9 cellular contexts compared by ENCODE assay signal in the genomic region with DNA sequence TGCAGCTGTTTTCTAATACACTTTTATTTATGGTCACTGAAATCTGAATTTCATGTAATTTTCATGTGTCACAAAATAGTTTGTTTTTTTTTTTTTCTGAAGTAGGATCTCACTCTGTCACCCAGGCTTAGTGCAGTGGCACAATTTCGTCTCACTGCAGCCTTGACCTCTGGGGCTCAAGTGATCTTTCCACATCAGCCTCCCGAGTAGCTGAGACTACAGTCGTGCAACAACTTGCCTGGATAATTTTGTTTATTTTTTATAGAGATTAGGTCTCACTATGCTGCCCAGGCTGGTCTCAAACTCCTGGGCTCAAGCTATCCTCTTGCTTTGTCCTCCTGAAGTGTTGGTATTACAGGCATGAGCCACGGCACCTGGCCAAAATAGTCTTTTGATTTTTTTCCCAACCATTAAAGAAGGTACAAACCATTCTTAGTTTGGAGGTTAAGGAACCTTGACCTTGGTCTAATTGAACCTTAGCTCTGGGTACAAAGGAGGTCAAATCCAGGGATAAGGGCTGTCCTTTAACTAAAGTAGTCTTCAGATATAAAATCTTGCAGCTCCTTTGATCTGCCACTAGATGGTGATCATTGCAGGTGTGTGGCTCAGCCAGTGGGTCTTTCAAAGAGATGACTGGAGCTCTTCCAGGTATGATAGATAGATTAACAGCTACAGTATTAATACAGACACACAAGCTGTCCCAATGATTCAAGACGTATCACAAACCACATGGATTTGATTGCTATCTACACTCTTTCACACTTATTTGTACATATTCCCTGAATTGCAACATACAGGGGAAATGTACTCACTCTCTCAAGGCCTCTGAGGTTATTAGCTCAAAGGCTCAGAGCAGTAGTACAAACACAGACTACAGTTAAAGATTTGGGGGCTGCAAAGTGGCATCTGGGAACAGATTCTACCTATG. TPM values are rescaled to one million over a fixed set of nuclear protein-coding genes. Genes with fewer than 3 reads are reported as not detected.
DNase-seq lines count a peak whose midpoint lies in the region; ATAC-seq, FAIRE-seq and TF ChIP-seq lines count a peak whose summit lies in the region.
"Had no signal": no experiment of that assay in that cellular context is flagged by ENCODE, and none has a peak within 500 bp of the region (broad histone marks: within the 10 kb centered on the region; RNA-seq: fewer than 3 reads in every experiment).

No MANE protein-coding gene starts in this region.

- POLR2A ChIA-PET in CD8-positive, alpha-beta memory T cell (lab: Charles Lee): no interaction called here
- POLR2A ChIA-PET in K562 (lab: Yijun Ruan, JAX): interaction anchor here (0.9 to 2.1 kb wide), 6 partner anchors 8 to 50 kb away, joined by 3 to 8 read pairs (median 4); a partner anchor contains a TSS

- H3K36me3 Mint-ChIP-seq in CD8-positive, alpha-beta memory T cell: peaks cover 0 to 1% (median 0%) of the 10 kb centered on the region in 3 donors

- CTCF ChIA-PET in CD8-positive, alpha-beta memory T cell (lab: Charles Lee): interaction anchor here (0.7 to 3.4 kb wide), 26 partner anchors 9 to 611 kb away, joined by 3 to 34 read pairs (median 4); a partner anchor contains a TSS
- CTCF ChIA-PET in K562 (lab: Yijun Ruan, JAX; ENCODE audit: low intra/inter-chr PET ratio): interaction anchor here (0.5 to 1.9 kb wide), 3 partner anchors 73 to 361 kb away, joined by 3 to 12 read pairs (median 4); no protein-coding TSS in a partner anchor

- peak overlapping the region in 1 of 8 donors; percentile 43 for H3K27ac Mint-ChIP-seq in CD8-positive, alpha-beta memory T cell

- no peak for TF ChIP-seq POLR2A in K562 (conservative IDR thresholded peaks at IDR 0.05)

- no peak overlapping the region for H3K4me3 ChIP-seq in CD8-positive, alpha-beta memory T cell (ENCODE audit: low read length)
- no peak overlapping the region for H3K4me3 ChIP-seq in K562
- no peak overlapping the region for H3K4me3 ChIP-seq in kidney epithelial cell (ENCODE audit: low read depth, low read length)
- no peak overlapping the region for H3K4me3 ChIP-seq in tibial artery
- H3K4me3 ChIP-seq: SJCRH30 had no signal

- H2AFZ ChIP-seq in K562 (ENCODE audit: low read depth, low read length): no peak overlapping the region

- ATAC-seq in GM18520 (IDR thresholded peaks at IDR 0.05; ENCODE audit: unreplicated experiment) (peak; percentile 26), K562 (peak; percentile 38), HG03520 (IDR thresholded peaks at IDR 0.05; ENCODE audit: unreplicated experiment) (no peak)

- TF ChIP-seq RAD21 in K562 (CRISPR knock-in tag; conservative IDR thresholded peaks at IDR 0.05 in 1 of 2, IDR thresholded peaks at IDR 0.05 in 1 of 2): peak; percentile 83 to 85

- no peaks in the 10 kb centered on the region for H4K20me1 ChIP-seq in K562 (replicated peaks; ENCODE audit: control insufficient read depth, insufficient read depth, low read length)

- no TSS peak for BruUV-seq in K562 (replicated peaks; lab: Mats Ljungman, UMichigan)

- intact Hi-C loops in K562 (cut with micrococcal nuclease) (loop anchor here (2.0 to 5.0 kb wide), 2 partner anchors 99 to 127 kb away; no protein-coding TSS in a partner anchor), tibial artery (cut with DNase I; ENCODE audit: low total_unique reads) (loop anchor here (5.0 kb wide), 2 partner anchors 43 to 97 kb away; a partner anchor contains a TSS)

- no peaks in the 10 kb centered on the region for H3K36me3 ChIP-seq in CD8-positive, alpha-beta memory T cell (ENCODE audit: insufficient read depth, low read length)
- H3K36me3 ChIP-seq in K562 (ENCODE audit: control insufficient read depth, insufficient read depth, low read length) (no peaks in the 10 kb centered on the region), kidney epithelial cell (ENCODE audit: control insufficient read depth, insufficient read depth, low read length) (no peaks in the 10 kb centered on the region), tibial artery (no peaks in the 10 kb centered on the region)

- peaks cover 6% of the 10 kb centered on the region for H3K4me1 ChIP-seq in CD8-positive, alpha-beta memory T cell (ENCODE audit: insufficient read depth, low read length)
- peaks cover 33 to 54% of the 10 kb centered on the region in 2 experiments for H3K4me1 ChIP-seq in K562 (replicated peaks in 1 of 2; ENCODE audit: control insufficient read depth in 2 of 2, insufficient read depth in 2 of 2, low read length in 2 of 2)
- H3K4me1 ChIP-seq in tibial artery: peaks cover 0 to 5% (median 2%) of the 10 kb centered on the region in 4 donors

- peak; percentile 83 for FAIRE-seq in K562 (lab: Jason Lieb, UNC)

- no peaks in the 10 kb centered on the region for H3K9me3 Mint-ChIP-seq in CD8-positive, alpha-beta memory T cell

- TF ChIP-seq CTCF in K562 (IDR thresholded peaks at IDR 0.05 in 2 of 3, conservative IDR thresholded peaks at IDR 0.05 in 1 of 3; ENCODE audit: insufficient read depth in 2 of 3, low read depth in 1 of 3, low read length in 3 of 3): peak; percentile 70 to 90 (median 76)
- peak; percentile 83 for TF ChIP-seq CTCF in kidney epithelial cell (IDR thresholded peaks at IDR 0.05; ENCODE audit: insufficient read depth, low read length, poor library complexity, severe bottlenecking)
- TF ChIP-seq CTCF in tibial artery (IDR thresholded peaks at IDR 0.05): peak; percentile 52 to 66

- H3K79me2 ChIP-seq in K562 (ENCODE audit: control insufficient read depth, insufficient read depth, low read length): peaks cover 9% of the 10 kb centered on the region

- WGBS in K562 (ENCODE audit: insufficient coverage, low coverage, missing lambda C conversion rate): 45% methylated on average over 5 of the region's 5 CpGs

- in situ Hi-C loops in K562 (cut with MboI): loop anchor here (5.0 kb wide), 1 partner anchor 97 kb away; no protein-coding TSS in a partner anchor

- H3K27me3 ChIP-seq in CD8-positive, alpha-beta memory T cell (ENCODE audit: insufficient read depth, low read length, poor library complexity, severe bottlenecking): no peaks in the 10 kb centered on the region
- H3K27me3 ChIP-seq in K562 (ENCODE audit: control insufficient read depth in 2 of 2, insufficient read depth in 2 of 2, low read length in 2 of 2): no peaks in the 10 kb centered on the region
- H3K27me3 ChIP-seq in kidney epithelial cell (ENCODE audit: control insufficient read depth, insufficient read depth, low read length): no peaks in the 10 kb centered on the region
- no peaks in the 10 kb centered on the region for H3K27me3 ChIP-seq in tibial artery
- H3K27me3 ChIP-seq: SJCRH30 had no signal

- no peaks in the 10 kb centered on the region for H3K9me1 ChIP-seq in K562 (ENCODE audit: control insufficient read depth, insufficient read depth, low read length)

- DNase-seq in CD8-positive, alpha-beta memory T cell: peak in 3 of 5 donors; percentile 40 to 57 (median 49)
- DNase-seq in HT1080 (ENCODE audit: low read depth): peak; percentile 17
- peak; percentile 43 for DNase-seq in NOMO-1 treated with DMSO at 0.1 percent for 48 hours (lab: John Stamatoyannopoulos, UW; ENCODE audit: unreplicated experiment)
- peak; percentile 62 to 67 (median 64) for DNase-seq in K562 (ENCODE audit: extremely low read depth in 1 of 4, low spot score in 3 of 4)
- peak; percentile 9 for DNase-seq in kidney epithelial cell (ENCODE audit: low read depth)
- DNase-seq in tibial artery: no peak

- TF ChIP-seq EP300 in K562 (IDR thresholded peaks at IDR 0.05; ENCODE audit: low read length): no peak

- no peaks in the 10 kb centered on the region for H3K27me3 Mint-ChIP-seq in CD8-positive, alpha-beta memory T cell

- no peaks in the 10 kb centered on the region for H3K9me3 ChIP-seq in CD8-positive, alpha-beta memory T cell (ENCODE audit: low read length)
- no peaks in the 10 kb centered on the region for H3K9me3 ChIP-seq in K562 (replicated peaks; ENCODE audit: control insufficient read depth, insufficient read depth, low read depth, low read length)
- H3K9me3 ChIP-seq in tibial artery: no peaks in the 10 kb centered on the region
- H3K9me3 ChIP-seq: SJCRH30 had no signal

- H3K9ac ChIP-seq in K562 (ENCODE audit: insufficient read depth in 1 of 2, low read depth in 2 of 2, low read length in 2 of 2): no peak overlapping the region

- no peak overlapping the region for H3K27ac ChIP-seq in CD8-positive, alpha-beta memory T cell (ENCODE audit: low read depth, low read length)
- H3K27ac ChIP-seq in K562 (ENCODE audit: extremely low read depth, low read depth, low read length) (no peak overlapping the region), tibial artery (no peak overlapping the region)
- H3K27ac ChIP-seq: SJCRH30 had no signal

- no peak overlapping the region for H3K4me2 ChIP-seq in K562 (ENCODE audit: insufficient read depth, low read length)

- H3K4me1 Mint-ChIP-seq in CD8-positive, alpha-beta memory T cell: peaks cover 7 to 9% (median 8%) of the 10 kb centered on the region in 3 donors

- H3K4me3 Mint-ChIP-seq in CD8-positive, alpha-beta memory T cell: no peak overlapping the region

RNA-seq across cellular contexts. Expression of a gene that starts 4.7 kb away (rescaled TPM):
- 10 to 100 TPM; 14.1 to 14.8 TPM for total RNA-seq in CD8-positive, alpha-beta memory T cell
- 41.3 TPM for polyA plus RNA-seq in CD8-positive, alpha-beta memory T cell
- 7.9 and 8.0 TPM in 2 replicates for total RNA-seq in HT1080 (2014; rRNA removed; shearing (Covaris generic))
- 12.1 and 16.5 TPM in 2 replicates for polyA plus RNA-seq in HT1080 (2015; cell fraction: cytosol; rRNA removed)
- 7.8 and 8.2 TPM in 2 replicates for polyA plus RNA-seq in HT1080 (2015; cell fraction: nucleus; rRNA removed)
- total RNA-seq in K562 (2011; cell fraction: chromatin; rRNA removed; ENCODE audit: low replicate concordance): 0.21 and 1.1 TPM in 2 replicates
- total RNA-seq in K562 (2011; cell fraction: nucleolus; rRNA removed): 0.67 TPM in 1 of 2 replicates, not detected in the other
- 0.29 and 0.46 TPM in 2 replicates for total RNA-seq in K562 (2011; cell fraction: nucleoplasm; rRNA removed)
- total RNA-seq in K562 (2014; rRNA removed) (2.0 and 2.2 TPM in 2 replicates), K562 (2014; rRNA removed; fragmentation: Illumina TruSeq; extraction: Trizol) (4.3 and 4.7 TPM in 2 replicates), K562 (2015; rRNA removed; fragmentation: Illumina TruSeq; extraction: Trizol) (4.0 and 5.3 TPM in 2 replicates), K562 (2021) (1.9 and 2.0 TPM in 2 replicates), kidney epithelial cell (17.7 and 22.2 TPM in 2 replicates)
- polyA plus RNA-seq in K562 (2011; rRNA removed) (4.6 and 6.0 TPM in 2 replicates), K562 (2014; fragmentation: Illumina TruSeq; extraction: Trizol) (3.1 and 4.7 TPM in 2 replicates), K562 (2014; fragmentation: Nextera tagmentation; extraction: Ambion mirVana) (1 to 10 TPM; 2.1 TPM), K562 (2014; rRNA removed) (2.2 and 3.3 TPM in 2 replicates)
- polyA plus RNA-seq in K562 (2011; cell fraction: cytosol; rRNA removed): 0.98 and 1.6 TPM in 2 replicates
- 1.3 and 1.7 TPM in 2 replicates for polyA plus RNA-seq in K562 (2011; cell fraction: nucleus; rRNA removed)
- polyA plus RNA-seq in K562 (2012): 3.5 and 5.6 TPM in 2 replicates
- polyA minus RNA-seq in K562 (2011; rRNA and poly(A)+ RNA removed): 2.2 and 2.7 TPM in 2 replicates
- polyA minus RNA-seq in K562 (2011; cell fraction: cytosol; rRNA and poly(A)+ RNA removed): 0.95 and 1.3 TPM in 2 replicates
- 0.54 and 0.89 TPM in 2 replicates for polyA minus RNA-seq in K562 (2011; cell fraction: nucleus; rRNA and poly(A)+ RNA removed)

RNA-seq across cellular contexts. Expression of a gene that starts 7.4 kb away (rescaled TPM):
- total RNA-seq in CD8-positive, alpha-beta memory T cell: not detected
- polyA plus RNA-seq in CD8-positive, alpha-beta memory T cell: not detected
- total RNA-seq in HT1080 (2014; rRNA removed; shearing (Covaris generic)): not detected in 2 replicates
- polyA plus RNA-seq in HT1080 (2015; cell fraction: cytosol; rRNA removed): not detected in 2 replicates
- not detected in 2 replicates for polyA plus RNA-seq in HT1080 (2015; cell fraction: nucleus; rRNA removed)
- not detected in 2 replicates for total RNA-seq in K562 (2011; cell fraction: chromatin; rRNA removed; ENCODE audit: low replicate concordance)
- total RNA-seq in K562 (2011; cell fraction: nucleolus; rRNA removed): not detected in 2 replicates
- total RNA-seq in K562 (2011; cell fraction: nucleoplasm; rRNA removed): not detected in 2 replicates
- total RNA-seq in K562 (2014; rRNA removed) (not detected in 2 replicates), K562 (2014; rRNA removed; fragmentation: Illumina TruSeq; extraction: Trizol) (not detected in 2 replicates), K562 (2015; rRNA removed; fragmentation: Illumina TruSeq; extraction: Trizol) (not detected in 2 replicates), K562 (2021) (not detected in 2 replicates), kidney epithelial cell (not detected in 2 replicates)
- polyA plus RNA-seq in K562 (2011; rRNA removed) (not detected in 2 replicates), K562 (2014; fragmentation: Illumina TruSeq; extraction: Trizol) (not detected in 2 replicates), K562 (2014; fragmentation: Nextera tagmentation; extraction: Ambion mirVana) (not detected), K562 (2014; rRNA removed) (not detected in 2 replicates)
- not detected in 2 replicates for polyA plus RNA-seq in K562 (2011; cell fraction: cytosol; rRNA removed)
- not detected in 2 replicates for polyA plus RNA-seq in K562 (2011; cell fraction: nucleus; rRNA removed)
- polyA plus RNA-seq in K562 (2012): not detected in 2 replicates
- polyA minus RNA-seq in K562 (2011; rRNA and poly(A)+ RNA removed): not detected in 2 replicates
- polyA minus RNA-seq in K562 (2011; cell fraction: cytosol; rRNA and poly(A)+ RNA removed): not detected in 2 replicates
- polyA minus RNA-seq in K562 (2011; cell fraction: nucleus; rRNA and poly(A)+ RNA removed): not detected in 2 replicates

RNA-seq across cellular contexts. Expression of a gene that starts 43.9 kb away (rescaled TPM):
- 10 to 100 TPM; 35.8 to 42.7 TPM for total RNA-seq in CD8-positive, alpha-beta memory T cell
- not detected for polyA plus RNA-seq in CD8-positive, alpha-beta memory T cell
- 78.3 and 129 TPM in 2 replicates for total RNA-seq in HT1080 (2014; rRNA removed; shearing (Covaris generic))
- not detected in 2 replicates for polyA plus RNA-seq in HT1080 (2015; cell fraction: cytosol; rRNA removed)
- polyA plus RNA-seq in HT1080 (2015; cell fraction: nucleus; rRNA removed): not detected in 2 replicates
- total RNA-seq in K562 (2011; cell fraction: chromatin; rRNA removed; ENCODE audit: low replicate concordance): 96.1 TPM in 1 of 2 replicates, not detected in the other
- 340 and 743 TPM in 2 replicates for total RNA-seq in K562 (2011; cell fraction: nucleolus; rRNA removed)
- total RNA-seq in K562 (2011; cell fraction: nucleoplasm; rRNA removed): 584 and 1,519 TPM in 2 replicates
- total RNA-seq in K562 (2014; rRNA removed): 131 TPM in 1 of 2 replicates, not detected in the other
- total RNA-seq in K562 (2014; rRNA removed; fragmentation: Illumina TruSeq; extraction: Trizol): 236 and 253 TPM in 2 replicates
- total RNA-seq in K562 (2015; rRNA removed; fragmentation: Illumina TruSeq; extraction: Trizol): 169 and 170 TPM in 2 replicates
- total RNA-seq in K562 (2021): 33.0 and 34.0 TPM in 2 replicates
- 20.4 and 169 TPM in 2 replicates for polyA plus RNA-seq in K562 (2011; rRNA removed)
- not detected in 2 replicates for polyA plus RNA-seq in K562 (2011; cell fraction: cytosol; rRNA removed)
- 27.2 and 46.0 TPM in 2 replicates for polyA plus RNA-seq in K562 (2011; cell fraction: nucleus; rRNA removed)
- not detected in 2 replicates for polyA plus RNA-seq in K562 (2012)
- polyA plus RNA-seq in K562 (2014; fragmentation: Illumina TruSeq; extraction: Trizol): not detected in 2 replicates
- 1 to 10 TPM in 1 of 2 experiments, not detected in 1; 5.8 TPM for polyA plus RNA-seq in K562 (2014; fragmentation: Nextera tagmentation; extraction: Ambion mirVana)
- polyA plus RNA-seq in K562 (2014; rRNA removed): not detected in 2 replicates
- 74.3 and 391 TPM in 2 replicates for polyA minus RNA-seq in K562 (2011; rRNA and poly(A)+ RNA removed)
- 45.0 and 202 TPM in 2 replicates for polyA minus RNA-seq in K562 (2011; cell fraction: cytosol; rRNA and poly(A)+ RNA removed)
- 490 and 616 TPM in 2 replicates for polyA minus RNA-seq in K562 (2011; cell fraction: nucleus; rRNA and poly(A)+ RNA removed)
- total RNA-seq in kidney epithelial cell: not detected in 2 replicates
- total RNA-seq: SJCRH30 had no signal

Comparison
In these comparisons a context has a peak if more than half of its experiments do, and no peak if none do; other contexts are left out.
1. DNase-seq: peak in CD8-positive, alpha-beta memory T cell (3 of 5), HT1080 (single experiment), NOMO-1 treated with DMSO at 0.1 percent for 48 hours (single experiment), K562 (4 of 4) and kidney epithelial cell (single experiment); none in tibial artery (0 of 2).
2. RNA of a gene that starts 43.9 kb away (total RNA-seq): 33.0 to 1,519 TPM in K562, 78.3 to 129 TPM in HT1080 and 35.8 to 42.7 TPM in CD8-positive, alpha-beta memory T cell; not detected in kidney epithelial cell; every median in the first group is over 10 times any median in the second.
3. Peak in every context shown above with its lines, with median percentiles within 50 percentile points of each other: CTCF ChIP-seq.